24 cellular contexts compared by ENCODE assay signal in the genomic region with DNA sequence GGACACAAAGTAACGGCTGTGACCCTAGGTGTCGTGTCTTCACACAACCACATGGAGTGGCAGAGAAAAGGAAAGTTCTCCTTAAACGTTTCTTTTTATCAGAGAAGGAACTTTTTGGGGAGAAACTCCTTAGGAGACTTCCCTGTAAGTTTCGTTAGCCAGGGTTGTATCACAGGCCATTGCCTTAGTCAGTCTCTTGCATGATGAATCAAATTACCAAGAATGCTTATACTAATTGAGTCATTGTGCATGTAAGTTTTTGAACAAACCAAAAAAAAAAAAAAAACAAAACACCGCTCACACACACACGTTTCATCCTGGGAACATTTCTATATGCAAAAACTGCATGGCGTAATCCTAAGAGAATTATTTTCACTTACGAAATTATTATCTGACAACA.
"Had no signal": no experiment of that assay in that cellular context is flagged by ENCODE, and none has a peak within 500 bp of the region (broad histone marks: within the 10 kb centered on the region; RNA-seq: fewer than 3 reads in every experiment).

No MANE protein-coding gene starts in this region.

- H3K4me3 ChIP-seq: adrenal gland, ascending aorta, esophagus muscularis mucosa, left ventricle myocardium inferior, lung, right lobe of liver, skin epidermis, thoracic aorta, vagina had no signal

- H3K36me3 ChIP-seq: adrenal gland, ascending aorta, esophagus muscularis mucosa, left ventricle myocardium inferior, right lobe of liver, thoracic aorta, vagina had no signal

- H3K27me3 ChIP-seq: adrenal gland, ascending aorta, esophagus muscularis mucosa, right lobe of liver, vagina had no signal

- ATAC-seq: right lobe of liver had no signal

- H3K9me3 ChIP-seq: adrenal gland, ascending aorta, esophagus muscularis mucosa, left ventricle myocardium inferior, right lobe of liver, thoracic aorta, vagina had no signal

- FAIRE-seq: islet of Langerhans had no signal

- H3K4me1 ChIP-seq: adrenal gland, ascending aorta, esophagus muscularis mucosa, left ventricle myocardium inferior, right lobe of liver, vagina had no signal

- DNase-seq: activated CD4-positive, alpha-beta memory T cell treated with anti-CD3 and anti-CD28 coated beads for 36 hours; activated CD4-positive, alpha-beta T cell treated with anti-CD3 and anti-CD28 coated beads, Interleukin-2, amount 10 ng/mL, durations not matched to agents 24 days and 14 days; activated CD4-positive, CD25-positive, alpha-beta regulatory T cell treated with anti-CD3 and anti-CD28 coated beads, Interleukin-2, amount 50 U/mL, for 72 hours; activated CD8-positive, alpha-beta memory T cell treated with anti-CD3 and anti-CD28 coated beads, Interleukin-2, amount 50 U/mL, for 4 hours; activated effector memory CD4-positive, alpha-beta T cell treated with anti-CD3 and anti-CD28 coated beads, Interleukin-2, amount 50 U/mL, for 16 hours; activated naive CD4-positive, alpha-beta T cell treated with anti-CD3 and anti-CD28 coated beads for 36 hours; activated naive CD8-positive, alpha-beta T cell treated with anti-CD3 and anti-CD28 coated beads for 36 hours; activated T-cell treated with anti-CD3 and anti-CD28 coated beads, Interleukin-2, amount 50 U/mL, for 1 hour; adrenal gland; endodermal cell; foreskin melanocyte; left ventricle myocardium inferior; posterior cingulate gyrus; right lobe of liver; stimulated activated CD4-positive, alpha-beta T cell treated with anti-CD3 and anti-CD28 coated beads, Interleukin-12 subunit alpha, Interleukin-12 subunit beta, amount 100 ng/mL, for 4 hours; stimulated activated CD4-positive, alpha-beta T cell treated with anti-CD3 and anti-CD28 coated beads, Interleukin-4, amount 100 ng/mL, for 1 hour; T-helper 9 cell had no signal

- H3K27ac ChIP-seq: adrenal gland, ascending aorta, esophagus muscularis mucosa, left ventricle myocardium inferior, right lobe of liver, skin epidermis, thoracic aorta, vagina had no signal
